ENCODE assay signal across 29 cellular contexts in genomic region chr4:53704329-53704728, GRCh38.
"Had no signal": no experiment of that assay in that cellular context is flagged by ENCODE, and none has a peak within 500 bp of the region (broad histone marks: within the 10 kb centered on the region; RNA-seq: fewer than 3 reads in every experiment).

No MANE protein-coding gene starts in this region.

- H3K27me3 ChIP-seq: brain microvascular endothelial cell, SJCRH30 had no signal

- ATAC-seq: activated CD4-positive, alpha-beta T cell treated with anti-CD3 and anti-CD28 coated beads for 36 hours; activated CD4-positive, CD25-positive, alpha-beta regulatory T cell treated with anti-CD3 and anti-CD28 coated beads, Interleukin-2, amount 50 U/mL, for 24 hours; activated T-cell treated with anti-CD3 and anti-CD28 coated beads, Interleukin-2, amount 50 U/mL, for 4 hours; Panc1; WTC11 had no signal

- H3K4me3 ChIP-seq: SJCRH30, SK-N-MC had no signal

- H3K4me3 Mint-ChIP-seq: activated CD4-positive, alpha-beta T cell treated with anti-CD3 and anti-CD28 coated beads for 36 hours; activated CD4-positive, alpha-beta T cell treated with anti-CD3 and anti-CD28 coated beads, Interleukin-2, amount 10 ng/mL, durations not matched to agents 7 days and 5 days; activated naive CD8-positive, alpha-beta T cell treated with anti-CD3 and anti-CD28 coated beads for 36 hours; activated T-cell treated with anti-CD3 and anti-CD28 coated beads, Interleukin-2, amount 50 U/mL, for 4 hours; activated T-helper 1 cell treated with anti-CD3 and anti-CD28 coated beads, Interleukin-12 subunit alpha, Interleukin-12 subunit beta, Interleukin-2, Interleukin-4 antibody, amounts not matched to agents 30 ng/mL and 10 ng/mL and 1 ng/mL, durations not matched to agents 14 hours and 24 hours and 36 hours; WTC11 had no signal

- FAIRE-seq: colon had no signal

- H3K36me3 ChIP-seq: brain microvascular endothelial cell, SJCRH30 had no signal

- H3K9me3 Mint-ChIP-seq: activated CD4-positive, alpha-beta T cell treated with anti-CD3 and anti-CD28 coated beads, Interleukin-2, amount 10 ng/mL, durations not matched to agents 7 days and 5 days; activated naive CD8-positive, alpha-beta T cell treated with anti-CD3 and anti-CD28 coated beads for 36 hours; activated T-cell treated with anti-CD3 and anti-CD28 coated beads, Interleukin-2, amount 50 U/mL, for 4 hours; activated T-helper 1 cell treated with anti-CD3 and anti-CD28 coated beads, Interleukin-12 subunit alpha, Interleukin-12 subunit beta, Interleukin-2, Interleukin-4 antibody, amounts not matched to agents 30 ng/mL and 10 ng/mL and 1 ng/mL, durations not matched to agents 14 hours and 24 hours and 36 hours had no signal

- H3K27ac ChIP-seq: brain microvascular endothelial cell, SJCRH30, SK-N-MC had no signal

- H3K27ac Mint-ChIP-seq: activated CD4-positive, alpha-beta T cell treated with anti-CD3 and anti-CD28 coated beads for 36 hours; activated CD4-positive, alpha-beta T cell treated with anti-CD3 and anti-CD28 coated beads, Interleukin-2, amount 10 ng/mL, durations not matched to agents 7 days and 5 days; activated naive CD8-positive, alpha-beta T cell treated with anti-CD3 and anti-CD28 coated beads for 36 hours; activated T-helper 1 cell treated with anti-CD3 and anti-CD28 coated beads, Interleukin-12 subunit alpha, Interleukin-12 subunit beta, Interleukin-2, Interleukin-4 antibody, amounts not matched to agents 30 ng/mL and 10 ng/mL and 1 ng/mL, durations not matched to agents 14 hours and 24 hours and 36 hours; WTC11 had no signal

- DNase-seq: activated CD4-positive, alpha-beta T cell treated with anti-CD3 and anti-CD28 coated beads for 36 hours; activated CD4-positive, alpha-beta T cell treated with anti-CD3 and anti-CD28 coated beads, Interleukin-2, amount 10 ng/mL, durations not matched to agents 7 days and 5 days; activated CD4-positive, alpha-beta T cell treated with anti-CD3 and anti-CD28 coated beads, Interleukin-2, amount 50 U/mL, for 48 hours; activated CD8-positive, alpha-beta memory T cell treated with anti-CD3 and anti-CD28 coated beads, Interleukin-2, amount 50 U/mL, for 4 hours; activated effector memory CD4-positive, alpha-beta T cell treated with Interleukin-2 at 50 U/mL for 16 hours; activated naive CD4-positive, alpha-beta T cell; activated naive CD4-positive, alpha-beta T cell treated with anti-CD3 and anti-CD28 coated beads, Interleukin-2, amount 50 U/mL, for 16 hours; activated naive CD8-positive, alpha-beta T cell treated with anti-CD3 and anti-CD28 coated beads for 36 hours; activated T-cell treated with anti-CD3 and anti-CD28 coated beads for 4 hours; activated T-cell treated with anti-CD3 and anti-CD28 coated beads, Interleukin-2, amount 50 U/mL, for 4 hours; amniotic stem cell; aorta; brain microvascular endothelial cell; central memory CD4-positive, alpha-beta T cell; NCI-H1092 treated with DMSO at 0.1 percent for 48 hours; NCI-H1930; NCI-H2081 treated with DMSO at 0.1 percent for 48 hours; NCI-H226; NCI-H446 treated with DMSO at 0.1 percent for 48 hours; NCI-H524; SHP77; SJCRH30; T1000 had no signal

- H3K36me3 Mint-ChIP-seq: activated naive CD8-positive, alpha-beta T cell treated with anti-CD3 and anti-CD28 coated beads for 36 hours; WTC11 had no signal
